Comparison of ENCODE assay signal across 11 cellular contexts in genomic region chr17:17010545-17011034, GRCh38. TPM values are rescaled to one million over a fixed set of nuclear protein-coding genes. Genes with fewer than 3 reads are reported as not detected.
A peak's percentile ranks its signal among the peaks of the same experiment; 100 is the strongest.
DNase-seq lines count a peak whose midpoint lies in the region; ATAC-seq, FAIRE-seq and TF ChIP-seq lines count a peak whose summit lies in the region.
"Not testable (repeated sequence)": the region's sequence is repeated elsewhere in the genome, so short reads cannot be mapped to it uniquely, and the experiment has no call there.
"Had no signal": no experiment of that assay in that cellular context is flagged by ENCODE, and none has a peak within 500 bp of the region (broad histone marks: within the 10 kb centered on the region; RNA-seq: fewer than 3 reads in every experiment).

No MANE protein-coding gene starts in this region.

- peak; percentile 84 for FAIRE-seq in H54 (lab: Jason Lieb, UNC)
- FAIRE-seq in RCC 7860 (lab: Jason Lieb, UNC) = peak; percentile 98
- FAIRE-seq in kidney (lab: Jason Lieb, UNC) = peak; percentile 70

- not testable (repeated sequence) for H3K36me3 ChIP-seq in ascending aorta; kidney (ENCODE audit: control insufficient read depth in 1 of 2, insufficient read depth in 2 of 2, low read length in 2 of 2); gastrocnemius medialis

- not testable (repeated sequence) for DNase-seq in H54 (ENCODE audit: insufficient read length, low spot score); RCC 7860 (ENCODE audit: low spot score); ascending aorta (ENCODE audit: low spot score in 2 of 2)
- DNase-seq in Right ventricle myocardium inferior (ENCODE audit: missing footprints) (peak; percentile 7), kidney (peak; percentile 93), mesenteric fat pad (ENCODE audit: low spot score) (peak; percentile 83), gastrocnemius medialis (peak in 1 of 2 donors; percentile 44)

- H3K27me3 ChIP-seq in ascending aorta, gastrocnemius medialis: not testable (repeated sequence)

- H3K9ac ChIP-seq in kidney (ENCODE audit: low read length in 2 of 2) = not testable (repeated sequence)

- H3K4me3 ChIP-seq in ascending aorta; kidney (ENCODE audit: low read length in 2 of 2); gastrocnemius medialis: not testable (repeated sequence)

- ATAC-seq in Right ventricle myocardium inferior (peak; percentile 23), gastrocnemius medialis (peak; percentile 72 to 78)

- not testable (repeated sequence) for H3K9me3 ChIP-seq in ascending aorta; kidney (ENCODE audit: control insufficient read depth in 1 of 2, low read length in 2 of 2); gastrocnemius medialis

- TF ChIP-seq POLR2A in H54 (IDR thresholded peaks at IDR 0.05; ENCODE audit: low read depth, low read length); gastrocnemius medialis (IDR thresholded peaks at IDR 0.05): not testable (repeated sequence)

- peak overlapping the region; percentile 61 to 69 for H3K27ac ChIP-seq in ascending aorta
- not testable (repeated sequence) for H3K27ac ChIP-seq in kidney (ENCODE audit: low read depth in 2 of 2, low read length in 2 of 2); gastrocnemius medialis

- in situ Hi-C loops in gastrocnemius medialis (cut with MboI; ENCODE audit: low sequenced_read_pairs in 4 of 4) = loop anchor here in 1 of 4 donors (25.0 kb wide), 2 partner anchors 127 to 277 kb away; partner anchors contain the start of gene COPS3

- intact Hi-C loops in ascending aorta (cut with DNase I); Right ventricle myocardium inferior (cut with DNase I); kidney (cut with DNase I); gastrocnemius medialis (cut with DNase I; ENCODE audit: low total_unique reads): not testable (repeated sequence)

- TF ChIP-seq CTCF in ascending aorta (IDR thresholded peaks at IDR 0.05); kidney (IDR thresholded peaks at IDR 0.05; ENCODE audit: borderline replicate concordance, extremely low read depth, insufficient read depth); gastrocnemius medialis (IDR thresholded peaks at IDR 0.05 in 4 of 5, conservative IDR thresholded peaks at IDR 0.05 in 1 of 5): not testable (repeated sequence)

- not testable (repeated sequence) for H3K4me1 ChIP-seq in ascending aorta; kidney (ENCODE audit: control insufficient read depth in 1 of 2, insufficient read depth in 1 of 2, low read depth in 1 of 2, low read length in 2 of 2); gastrocnemius medialis

RNA-seq across cellular contexts. Expression of gene MPRIP, which starts 31.7 kb away (rescaled TPM):
- total RNA-seq in ascending aorta = 246 TPM
- 312 TPM for total RNA-seq in Right ventricle myocardium inferior
- total RNA-seq in kidney = 250 TPM
- 120 TPM for polyA plus RNA-seq in kidney (ENCODE audit: insufficient read depth, low read depth, low replicate concordance)
- 293 TPM for total RNA-seq in mesenteric fat pad
- 100 to 1,000 TPM in 3 of 4 donors, 10 to 100 TPM in 1; 71.1 to 127 (median 124) TPM for total RNA-seq in gastrocnemius medialis

RNA-seq across cellular contexts. Expression of gene TNFRSF13B, which starts 38.7 kb away (rescaled TPM):
- not detected for total RNA-seq in ascending aorta
- total RNA-seq in Right ventricle myocardium inferior = not detected
- 1.4 TPM for total RNA-seq in kidney
- polyA plus RNA-seq in kidney (ENCODE audit: insufficient read depth, low read depth, low replicate concordance) = not detected
- not detected for total RNA-seq in mesenteric fat pad
- total RNA-seq in gastrocnemius medialis = not detected
- total RNA-seq: CD8-positive, alpha-beta memory T cell; Daoy; NCI-H460 had no signal
- polyA plus RNA-seq: AG04450; CD8-positive, alpha-beta memory T cell had no signal
